Comparison of ENCODE assay signal across 14 cellular contexts in the genomic region with DNA sequence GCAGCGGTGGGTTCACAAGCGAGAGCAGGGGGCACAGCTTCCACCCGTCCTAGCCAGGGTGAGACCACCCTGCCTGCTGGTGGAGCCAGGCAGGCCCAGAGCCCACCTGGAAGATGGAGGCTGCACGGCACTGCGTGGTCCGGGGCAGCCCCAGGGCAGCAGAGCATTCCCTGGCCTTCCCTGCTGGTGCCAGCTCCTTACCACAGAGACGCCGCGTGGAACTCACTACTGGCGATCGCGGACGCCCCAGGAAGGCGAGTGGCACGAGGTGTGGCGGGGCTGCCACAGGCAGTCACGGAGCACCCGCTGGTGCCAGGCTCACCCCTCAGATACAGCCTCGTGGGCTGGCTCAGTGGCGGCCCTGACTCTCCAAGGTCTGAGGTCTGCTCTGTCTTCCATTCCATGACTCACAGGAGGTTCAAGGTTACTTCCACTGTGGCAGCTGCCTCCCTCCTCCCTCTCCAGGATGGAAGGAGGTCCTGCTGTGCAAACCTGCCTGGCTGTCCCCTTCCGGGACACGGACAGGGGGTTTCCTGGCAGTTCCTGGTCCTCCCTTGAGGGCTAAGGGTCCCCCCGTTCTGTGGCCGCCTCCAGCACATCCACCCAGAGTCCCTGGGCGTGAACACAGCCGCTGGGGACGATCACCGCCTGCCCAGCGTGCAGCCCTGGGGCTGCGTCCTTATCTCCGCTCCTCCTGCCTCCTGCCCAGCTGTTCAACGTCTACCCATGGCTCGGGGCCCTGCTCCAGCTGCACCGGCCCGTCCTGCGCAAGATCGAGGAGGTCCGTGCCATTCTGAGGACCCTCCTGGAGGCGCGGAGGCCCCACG. TPM values are rescaled to one million over a fixed set of nuclear protein-coding genes. Genes with fewer than 3 reads are reported as not detected.
DNase-seq lines count a peak whose midpoint lies in the region; TF ChIP-seq lines count a peak whose summit lies in the region.
"Had no signal": no experiment of that assay in that cellular context is flagged by ENCODE, and none has a peak within 500 bp of the region (broad histone marks: within the 10 kb centered on the region; RNA-seq: fewer than 3 reads in every experiment).

No MANE protein-coding gene starts in this region.

- TF ChIP-seq CTCF in NB4 (IDR thresholded peaks at IDR 0.05; ENCODE audit: low read depth, low read length) (no peak), choroid plexus epithelial cell (conservative IDR thresholded peaks at IDR 0.05; ENCODE audit: low read depth, low read length) (no peak), neural crest cell (conservative IDR thresholded peaks at IDR 0.05) (no peak), lower leg skin (IDR thresholded peaks at IDR 0.05) (no peak), A673 (conservative IDR thresholded peaks at IDR 0.05; ENCODE audit: low read depth, low read length) (no peak)

- no peaks in the 10 kb centered on the region for H3K36me3 ChIP-seq in A673 (ENCODE audit: insufficient read depth, low read length, poor library complexity, severe bottlenecking)

- H3K4me1 Mint-ChIP-seq in neural crest cell, result no peaks in the 10 kb centered on the region

- POLR2A ChIA-PET in HEK293T (lab: Yijun Ruan, JAX) (interaction anchor here (1.5 kb wide), 1 partner anchor 11 kb away, joined by 7 read pairs; the partner anchor contains the start of gene COX19), A673 (lab: Charles Lee; ENCODE audit: low non-redundant PET) (no interaction called here)

- H3K27ac ChIP-seq in A673 (ENCODE audit: low read depth, low read length, poor library complexity, severe bottlenecking), result no peak overlapping the region
- H3K27ac ChIP-seq: VCaP had no signal

- H3K9me3 Mint-ChIP-seq in neural crest cell, result no peaks in the 10 kb centered on the region
- H3K9me3 Mint-ChIP-seq: activated T-cell treated with anti-CD3 and anti-CD28 coated beads, Interleukin-2, amount 50 U/mL, for 4 hours had no signal

- H3K27ac Mint-ChIP-seq in neural crest cell (ENCODE audit: unreplicated experiment), result no peak overlapping the region

- WGBS in lower leg skin, 2 donors, result 73 to 82% methylated on average over 25 to 30 of the region's 41 CpGs

- TF ChIP-seq POLR2A in NB4 (IDR thresholded peaks at IDR 0.05; ENCODE audit: extremely low read depth, insufficient read length) (no peak), lower leg skin (IDR thresholded peaks at IDR 0.05) (no peak)

- H3K36me3 Mint-ChIP-seq in neural crest cell (ENCODE audit: low read depth), result no peaks in the 10 kb centered on the region

- H3K27me3 ChIP-seq in A673 (replicated peaks; ENCODE audit: insufficient read depth, low read depth, low read length, poor library complexity), result no peaks in the 10 kb centered on the region

- peaks cover 7% of the 10 kb centered on the region for H3K27me3 Mint-ChIP-seq in neural crest cell (ENCODE audit: low read depth)

- H3K4me3 Mint-ChIP-seq in neural crest cell, result peak overlapping the region; percentile 51
- H3K4me3 Mint-ChIP-seq: activated T-cell treated with anti-CD3 and anti-CD28 coated beads, Interleukin-2, amount 50 U/mL, for 4 hours had no signal

- no peak overlapping the region for H3K4me3 ChIP-seq in NB4 (ENCODE audit: low read depth, low read length)
- H3K4me3 ChIP-seq in choroid plexus epithelial cell (ENCODE audit: low read depth, low read length), result no peak overlapping the region
- H3K4me3 ChIP-seq in lower leg skin (ENCODE audit: low read depth, poor library complexity, severe bottlenecking), result no peak overlapping the region
- H3K4me3 ChIP-seq in A673 (ENCODE audit: low read depth, low read length, poor library complexity, severe bottlenecking), result no peak overlapping the region

- no TSS peak for BruUV-seq in A673 (replicated peaks; lab: Mats Ljungman, UMichigan)

- DNase-seq in DMS 273 (lab: John Stamatoyannopoulos, UW; ENCODE audit: unreplicated experiment) (peak; percentile 90), NB4 (ENCODE audit: low read depth) (peak; percentile 64), choroid plexus epithelial cell (ENCODE audit: low read depth) (peak; percentile 63), neural crest cell (ENCODE audit: low read depth, low spot score) (no peak), HEK293T (ENCODE audit: extremely low spot score) (no peak), lower leg skin (ENCODE audit: low spot score in 2 of 2) (no peak), A673 (ENCODE audit: low spot score) (no peak), NCI-H1436 treated with DMSO at 0.1 percent for 48 hours (lab: John Stamatoyannopoulos, UW) (no peak)
- DNase-seq: activated T-cell treated with anti-CD3 and anti-CD28 coated beads, Interleukin-2, amount 50 U/mL, for 4 hours; COR-L47; NCI-H1930 had no signal

- H3K9me3 ChIP-seq in A673 (ENCODE audit: low read depth, low read length, poor library complexity, severe bottlenecking), result no peaks in the 10 kb centered on the region

- CTCF ChIA-PET in HEK293T (lab: Yijun Ruan, JAX), result interaction anchor here (0.6 kb wide), 1 partner anchor 28 kb away, joined by 3 read pairs; no protein-coding TSS in a partner anchor
- CTCF ChIA-PET in A673 (lab: Charles Lee), result no interaction called here

- intact Hi-C loops in lower leg skin (cut with DNase I; ENCODE audit: low total_unique reads) (no loop called here), A673 (cut with micrococcal nuclease; ENCODE audit: unreplicated experiment) (no loop called here)

- no peaks in the 10 kb centered on the region for H3K4me1 ChIP-seq in A673 (ENCODE audit: insufficient read depth, low read length, poor library complexity, severe bottlenecking)

TF ChIP-seq in HEK293T, 16 proteins besides CTCF, POLR2A, EP300 and RAD21:
- TF ChIP-seq ZNF384 (IDR thresholded peaks at IDR 0.05), result no peak
- no peak for TF ChIP-seq SP1 (IDR thresholded peaks at IDR 0.05)
- TF ChIP-seq ELF4 (IDR thresholded peaks at IDR 0.05), result no peak
- no peak for TF ChIP-seq CTBP1 (IDR thresholded peaks at IDR 0.05; ENCODE audit: borderline replicate concordance)
- no peak for TF ChIP-seq LEF1 (IDR thresholded peaks at IDR 0.05; ENCODE audit: borderline replicate concordance)
- TF ChIP-seq HDGF (IDR thresholded peaks at IDR 0.05; ENCODE audit: borderline replicate concordance), result no peak
- no peak for TF ChIP-seq ARNT (IDR thresholded peaks at IDR 0.05)
- TF ChIP-seq NFRKB (IDR thresholded peaks at IDR 0.05), result no peak
- TF ChIP-seq TARDBP (IDR thresholded peaks at IDR 0.05), result no peak
- no peak for TF ChIP-seq FOXM1 (IDR thresholded peaks at IDR 0.05; ENCODE audit: borderline replicate concordance)
- TF ChIP-seq BHLHE40 (IDR thresholded peaks at IDR 0.05; ENCODE audit: borderline replicate concordance), result no peak
- no peak for TF ChIP-seq FOXA1 (IDR thresholded peaks at IDR 0.05)
- no peak for TF ChIP-seq PKNOX1 (IDR thresholded peaks at IDR 0.05)
- no peak for TF ChIP-seq L3MBTL2 (conservative IDR thresholded peaks at IDR 0.05)
- no peak for TF ChIP-seq SUZ12 (IDR thresholded peaks at IDR 0.05)
- TF ChIP-seq FOXK2 (IDR thresholded peaks at IDR 0.05), result no peak

RNA-seq across cellular contexts. Expression of gene CYP2W1, which starts 3.1 kb away (rescaled TPM):
- total RNA-seq in neural crest cell (not detected in 2 replicates), lower leg skin (10 to 100 TPM; 11.7 to 31.6 (median 19.3) TPM), A673 (2021) (not detected in 2 replicates)
- total RNA-seq: activated T-cell treated with anti-CD3 and anti-CD28 coated beads, Interleukin-2, amount 50 U/mL, for 4 hours; mesenteric fat pad; right cardiac atrium had no signal

RNA-seq across cellular contexts. Expression of gene COX19, which starts 10.8 kb away (rescaled TPM):
- total RNA-seq in neural crest cell, result 12.7 and 13.1 TPM in 2 replicates
- 10 to 100 TPM; 13.0 to 25.1 (median 15.1) TPM for total RNA-seq in lower leg skin
- 17.6 and 18.8 TPM in 2 replicates for total RNA-seq in A673 (2021)

RNA-seq across cellular contexts. Expression of gene ADAP1, which starts 31.6 kb away (rescaled TPM):
- 5.2 and 6.4 TPM in 2 replicates for total RNA-seq in neural crest cell
- total RNA-seq in lower leg skin, result 10 to 100 TPM in 1 of 4 donors, 1 to 10 TPM in 3; 9.1 to 18.8 (median 9.9) TPM
- 16.4 and 18.6 TPM in 2 replicates for total RNA-seq in A673 (2021)

RNA-seq across cellular contexts. Expression of gene GPR146, which starts 58.2 kb away (rescaled TPM):
- 0.41 TPM in 1 of 2 replicates, not detected in the other for total RNA-seq in neural crest cell
- 10 to 100 TPM; 26.9 to 61.7 (median 39.0) TPM for total RNA-seq in lower leg skin
- 0.95 and 2.4 TPM in 2 replicates for total RNA-seq in A673 (2021)

Comparison
In these comparisons a context has a peak if more than half of its experiments do, and no peak if none do; other contexts are left out.
1. DNase-seq: peak in DMS 273 (single experiment), NB4 (single experiment) and choroid plexus epithelial cell (single experiment); none in neural crest cell (single experiment), HEK293T (single experiment), lower leg skin (0 of 2), A673 (single experiment) and NCI-H1436 treated with DMSO at 0.1 percent for 48 hours (single experiment).
2. RNA of gene CYP2W1, which starts 3.1 kb away (total RNA-seq): 11.7 to 31.6 TPM in lower leg skin; not detected in neural crest cell and not detected in A673; every median in the first group is over 10 times any median in the second.